In genomic region chr1:240151126-240151735, GRCh38 we compare ENCODE assay signal across 29 cellular contexts. TPM values are rescaled to one million over a fixed set of nuclear protein-coding genes. Genes with fewer than 3 reads are reported as not detected.
DNase-seq lines count a peak whose midpoint lies in the region; FAIRE-seq and TF ChIP-seq lines count a peak whose summit lies in the region.
"Had no signal": no experiment of that assay in that cellular context is flagged by ENCODE, and none has a peak within 500 bp of the region (broad histone marks: within the 10 kb centered on the region; RNA-seq: fewer than 3 reads in every experiment).

No MANE protein-coding gene starts in this region.

- peak overlapping the region; percentile 29 for H3K4me2 ChIP-seq in parathyroid adenoma (ENCODE audit: low read length)
- H3K4me2 ChIP-seq: GM23338 had no signal

- H3K9me3 ChIP-seq in parathyroid adenoma (ENCODE audit: control insufficient read depth, low read length) = no peaks in the 10 kb centered on the region
- H3K9me3 ChIP-seq: BLaER1 treated with 17β-estradiol and CSF1 and Interleukin-3, amounts not matched to agents 10 nM and 100 nM; esophagus squamous epithelium; gastrocnemius medialis; left ventricle myocardium inferior; thyroid gland had no signal

- no peak overlapping the region for H3K27ac ChIP-seq in parathyroid adenoma
- H3K27ac ChIP-seq: BLaER1 treated with 17β-estradiol and CSF1 and Interleukin-3, amounts not matched to agents 10 nM and 100 nM; esophagus squamous epithelium; gastrocnemius medialis; left ventricle myocardium inferior; thyroid gland; WERI-Rb-1 had no signal

- H3K4me3 ChIP-seq in parathyroid adenoma (ENCODE audit: low read depth, low read length) = no peak overlapping the region
- H3K4me3 ChIP-seq: BLaER1 treated with 17β-estradiol and CSF1 and Interleukin-3, amounts not matched to agents 10 nM and 100 nM; esophagus squamous epithelium; gastrocnemius medialis; GM23338; left ventricle myocardium inferior; thyroid gland had no signal

- DNase-seq in Daoy (ENCODE audit: low read depth) = peak; percentile 27
- DNase-seq in M059J (ENCODE audit: low read depth) = peak; percentile 49
- peak; percentile 14 for DNase-seq in UCSD-AML1 (lab: John Stamatoyannopoulos, UW; ENCODE audit: unreplicated experiment)
- no peak for DNase-seq in HTR-8/SVneo (ENCODE audit: insufficient read length, low spot score)
- DNase-seq in NCI-H82 treated with DMSO at 0.1 percent for 48 hours (lab: John Stamatoyannopoulos, UW; ENCODE audit: unreplicated experiment) = no peak
- no peak for DNase-seq in DMS 273 treated with DMSO at 0.1 percent for 48 hours (lab: John Stamatoyannopoulos, UW)
- DNase-seq: activated CD4-positive, alpha-beta T cell treated with anti-CD3 and anti-CD28 coated beads, Interleukin-2, amount 50 U/mL, for 1 hour; activated gamma-delta T cell treated with Interleukin-2 at 50 U/mL for 16 hours; activated T-cell treated with anti-CD3 and anti-CD28 coated beads, Interleukin-2, amount 50 U/mL, for 4 hours; central memory CD4-positive, alpha-beta T cell; dermis blood vessel endothelial cell; DMS79; esophagus squamous epithelium; gastrocnemius medialis; hypothalamus; left ventricle myocardium inferior; MM.1S; naive thymus-derived CD4-positive, alpha-beta T cell; NCI-H1436 treated with DMSO at 0.1 percent for 48 hours; NCI-H2107; NCI-H82; occipital lobe; thyroid gland; WERI-Rb-1 had no signal

- H2AFZ ChIP-seq in parathyroid adenoma = no peak overlapping the region
- H2AFZ ChIP-seq: GM23338 had no signal

- H3K27me3 ChIP-seq in parathyroid adenoma (ENCODE audit: control insufficient read depth, insufficient read depth, low read length) = no peaks in the 10 kb centered on the region
- H3K27me3 ChIP-seq: BLaER1 treated with 17β-estradiol and CSF1 and Interleukin-3, amounts not matched to agents 10 nM and 100 nM; esophagus squamous epithelium; gastrocnemius medialis; thyroid gland had no signal

- no peak overlapping the region for H3K9ac ChIP-seq in parathyroid adenoma
- H3K9ac ChIP-seq: BLaER1 treated with 17β-estradiol and CSF1 and Interleukin-3, amounts not matched to agents 10 nM and 100 nM had no signal

- no peak for FAIRE-seq in HTR-8/SVneo (lab: Jason Lieb, UNC)
- FAIRE-seq: endometrium had no signal

- no peak for TF ChIP-seq CTCF in parathyroid adenoma (IDR thresholded peaks at IDR 0.05)

- H3K4me1 ChIP-seq in parathyroid adenoma = no peaks in the 10 kb centered on the region
- H3K4me1 ChIP-seq: esophagus squamous epithelium, gastrocnemius medialis, left ventricle myocardium inferior, thyroid gland had no signal

- no peaks in the 10 kb centered on the region for H3K36me3 ChIP-seq in parathyroid adenoma (ENCODE audit: control insufficient read depth, insufficient read depth, low read length)
- H3K36me3 ChIP-seq: BLaER1 treated with 17β-estradiol and CSF1 and Interleukin-3, amounts not matched to agents 10 nM and 100 nM; esophagus squamous epithelium; gastrocnemius medialis; left ventricle myocardium inferior; thyroid gland had no signal

- H3K79me2 ChIP-seq in parathyroid adenoma = peaks cover 3% of the 10 kb centered on the region

RNA-seq across cellular contexts. Expression of gene FMN2, which starts 59.5 kb away (rescaled TPM):
- 1.1 and 1.4 TPM in 2 replicates for total RNA-seq in Daoy (2014; rRNA removed; shearing (Covaris generic))
- 6.0 and 19.2 TPM in 2 replicates for total RNA-seq in M059J (2014; rRNA removed; shearing (Covaris generic))
- total RNA-seq: activated T-cell treated with anti-CD3 and anti-CD28 coated beads, Interleukin-2, amount 50 U/mL, for 4 hours; left ventricle myocardium inferior; naive thymus-derived CD4-positive, alpha-beta T cell; Right ventricle myocardium inferior had no signal

Comparison
In these comparisons a context has a peak if more than half of its experiments do, and no peak if none do; other contexts are left out.
1. DNase-seq: peak in Daoy (single experiment), M059J (single experiment) and UCSD-AML1 (single experiment); none in HTR-8/SVneo (single experiment), NCI-H82 treated with DMSO at 0.1 percent for 48 hours (single experiment) and DMS 273 treated with DMSO at 0.1 percent for 48 hours (single experiment).